In the genomic region with DNA sequence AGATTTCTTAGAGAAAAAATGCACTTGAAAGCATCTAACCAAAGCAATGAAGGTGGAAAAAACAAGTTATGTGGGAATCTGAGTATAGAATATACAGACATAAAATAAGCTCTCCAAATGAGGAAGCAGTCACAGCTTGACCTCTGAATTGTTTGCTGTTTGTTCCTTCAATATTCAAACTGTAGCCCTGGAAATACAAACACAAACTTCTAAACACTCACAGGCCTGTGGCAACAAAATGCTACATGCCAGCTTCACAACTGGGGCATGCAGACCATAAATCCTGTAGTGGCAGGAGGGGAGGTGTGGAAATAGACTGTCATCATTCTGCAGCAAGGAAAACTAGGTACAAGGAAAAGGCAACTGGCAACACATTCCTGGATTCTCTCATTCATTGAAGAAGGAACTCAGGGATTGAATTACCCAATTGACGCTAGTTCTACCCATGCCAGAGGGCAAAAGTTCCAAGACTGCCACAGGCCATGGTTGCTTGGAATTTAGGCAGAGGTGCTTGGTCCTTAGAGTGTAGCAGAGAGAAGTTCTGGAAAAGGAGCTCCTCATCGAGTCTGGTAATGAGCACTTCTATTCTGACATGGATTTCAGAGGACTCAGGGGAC, we compare ENCODE assay signal across 11 cellular contexts.
DNase-seq lines count a peak whose midpoint lies in the region; ATAC-seq, FAIRE-seq and TF ChIP-seq lines count a peak whose summit lies in the region.
"Had no signal": no experiment of that assay in that cellular context is flagged by ENCODE, and none has a peak within 500 bp of the region (broad histone marks: within the 10 kb centered on the region; RNA-seq: fewer than 3 reads in every experiment).

No MANE protein-coding gene starts in this region.

- no peaks in the 10 kb centered on the region for H3F3A ChIP-seq in Loucy (ENCODE audit: low read depth)

- no peak for TF ChIP-seq CTCF in C4-2B (conservative IDR thresholded peaks at IDR 0.05)
- TF ChIP-seq CTCF in Loucy (conservative IDR thresholded peaks at IDR 0.05; ENCODE audit: low read length), result no peak
- TF ChIP-seq CTCF in epithelial cell of proximal tubule (conservative IDR thresholded peaks at IDR 0.05; ENCODE audit: low read depth, low read length), result no peak
- no peak for TF ChIP-seq CTCF in nephron (IDR thresholded peaks at IDR 0.05; ENCODE audit: unreplicated experiment in 3 of 3)
- no peak for TF ChIP-seq CTCF in D721Med (IDR thresholded peaks at IDR 0.05; ENCODE audit: insufficient read depth, missing control alignments)

- H3K9ac ChIP-seq in Loucy (ENCODE audit: low read depth, low read length, poor library complexity, severe bottlenecking), result no peak overlapping the region

- H3K27me3 Mint-ChIP-seq in nephron (ENCODE audit: low read depth), result no peaks in the 10 kb centered on the region
- peaks cover 3% of the 10 kb centered on the region for H3K27me3 Mint-ChIP-seq in activated CD8-positive, alpha-beta memory T cell treated with anti-CD3 and anti-CD28 coated beads, Interleukin-2, amount 10 ng/mL, durations not matched to agents 7 days and 5 days

- no peaks in the 10 kb centered on the region for H3K9me3 Mint-ChIP-seq in nephron
- H3K9me3 Mint-ChIP-seq in activated CD8-positive, alpha-beta memory T cell treated with anti-CD3 and anti-CD28 coated beads, Interleukin-2, amount 10 ng/mL, durations not matched to agents 7 days and 5 days (ENCODE audit: low read depth), result no peaks in the 10 kb centered on the region
- H3K9me3 Mint-ChIP-seq: H9 had no signal

- no peak overlapping the region for H3K4me2 ChIP-seq in Loucy (ENCODE audit: low read depth, low read length, poor library complexity, severe bottlenecking)

- H3K9me2 ChIP-seq in Loucy (replicated peaks; ENCODE audit: low read depth, low read length), result no peaks in the 10 kb centered on the region

- H3K4me1 ChIP-seq in Loucy (ENCODE audit: insufficient read depth, low read length, poor library complexity, severe bottlenecking), result no peaks in the 10 kb centered on the region

- H3K36me3 ChIP-seq in Loucy (ENCODE audit: insufficient read depth, low read length), result no peaks in the 10 kb centered on the region
- H3K36me3 ChIP-seq: brain microvascular endothelial cell, neutrophil had no signal

- no peak for ATAC-seq in activated CD8-positive, alpha-beta memory T cell treated with anti-CD3 and anti-CD28 coated beads, Interleukin-2, amount 10 ng/mL, durations not matched to agents 7 days and 5 days

- peak overlapping the region in 2 of 3 experiments; percentile 24 to 41 for H3K4me3 Mint-ChIP-seq in nephron
- H3K4me3 Mint-ChIP-seq in activated CD8-positive, alpha-beta memory T cell treated with anti-CD3 and anti-CD28 coated beads, Interleukin-2, amount 10 ng/mL, durations not matched to agents 7 days and 5 days, result no peak overlapping the region
- H3K4me3 Mint-ChIP-seq: H9 had no signal

- no peaks in the 10 kb centered on the region for H3K36me3 Mint-ChIP-seq in nephron (ENCODE audit: low read depth)
- no peaks in the 10 kb centered on the region for H3K36me3 Mint-ChIP-seq in activated CD8-positive, alpha-beta memory T cell treated with anti-CD3 and anti-CD28 coated beads, Interleukin-2, amount 10 ng/mL, durations not matched to agents 7 days and 5 days

- H3K4me1 Mint-ChIP-seq in nephron, result peaks cover 71% of the 10 kb centered on the region
- no peaks in the 10 kb centered on the region for H3K4me1 Mint-ChIP-seq in activated CD8-positive, alpha-beta memory T cell treated with anti-CD3 and anti-CD28 coated beads, Interleukin-2, amount 10 ng/mL, durations not matched to agents 7 days and 5 days

- H3K4me3 ChIP-seq in Loucy (ENCODE audit: low read length, poor library complexity, severe bottlenecking), result no peak overlapping the region
- H3K4me3 ChIP-seq in epithelial cell of proximal tubule (ENCODE audit: low read depth, low read length), result no peak overlapping the region

- no peaks in the 10 kb centered on the region for H3K79me2 ChIP-seq in Loucy (ENCODE audit: insufficient read depth, low read length)

- H2AFZ ChIP-seq in Loucy (ENCODE audit: low read length), result 0 out of 2 replicates have a peak overlapping the region, but pooled peaks have one; percentile 19

- peak overlapping the region; percentile 82 to 98 (median 89) for H3K27ac Mint-ChIP-seq in nephron
- no peak overlapping the region for H3K27ac Mint-ChIP-seq in activated CD8-positive, alpha-beta memory T cell treated with anti-CD3 and anti-CD28 coated beads, Interleukin-2, amount 10 ng/mL, durations not matched to agents 7 days and 5 days

- no peaks in the 10 kb centered on the region for H3K27me3 ChIP-seq in Loucy (ENCODE audit: insufficient read depth, low read length, poor library complexity, severe bottlenecking)
- H3K27me3 ChIP-seq: brain microvascular endothelial cell, neutrophil had no signal

- H3K9me3 ChIP-seq in Loucy (ENCODE audit: insufficient read depth, low read depth, low read length), result no peaks in the 10 kb centered on the region
- H3K9me3 ChIP-seq: neutrophil had no signal

- CTCF ChIA-PET in activated CD8-positive, alpha-beta memory T cell treated with anti-CD3 and anti-CD28 coated beads, Interleukin-2, amount 10 ng/mL, durations not matched to agents 7 days and 5 days (lab: Charles Lee), result no interaction called here

- DNase-seq in epithelial cell of proximal tubule (ENCODE audit: low read depth) (peak; percentile 94), NCI-H2107 (lab: John Stamatoyannopoulos, UW) (no peak), GM19240 (ENCODE audit: insufficient read length, low spot score) (no peak), D721Med (ENCODE audit: insufficient read length, low spot score) (no peak)
- DNase-seq in activated CD8-positive, alpha-beta memory T cell treated with anti-CD3 and anti-CD28 coated beads, Interleukin-2, amount 10 ng/mL, durations not matched to agents 7 days and 5 days, result no peak
- DNase-seq: H9 had no signal

- H4K20me1 ChIP-seq in Loucy (ENCODE audit: insufficient read depth, low read length, poor library complexity, severe bottlenecking), result no peaks in the 10 kb centered on the region

- no peak for FAIRE-seq in D721Med (lab: Jason Lieb, UNC)

- H3K27ac ChIP-seq in C4-2B, result peak overlapping the region; percentile 70
- H3K27ac ChIP-seq: brain microvascular endothelial cell, neutrophil had no signal
